37 cellular contexts compared by ENCODE assay signal in genomic region chr18:43341014-43341413, GRCh38.
"Had no signal": no experiment of that assay in that cellular context is flagged by ENCODE, and none has a peak within 500 bp of the region (broad histone marks: within the 10 kb centered on the region; RNA-seq: fewer than 3 reads in every experiment).

No MANE protein-coding gene starts in this region.

- H3K9me3 Mint-ChIP-seq: activated CD4-positive, alpha-beta T cell treated with anti-CD3 and anti-CD28 coated beads, Interleukin-2, amount 10 ng/mL, durations not matched to agents 24 days and 14 days; activated T-cell treated with anti-CD3 and anti-CD28 coated beads, Interleukin-2, amount 50 U/mL, for 4 hours had no signal

- H3K36me3 ChIP-seq: ascending aorta, cardiac muscle cell had no signal

- H3K27ac Mint-ChIP-seq: activated B cell treated with CpG ODN at 0.5 μM for 24 hours; activated CD4-positive, alpha-beta memory T cell treated with anti-CD3 and anti-CD28 coated beads for 36 hours; activated CD4-positive, alpha-beta T cell treated with anti-CD3 and anti-CD28 coated beads, Interleukin-2, amount 10 ng/mL, durations not matched to agents 24 days and 14 days; activated CD8-positive, alpha-beta T cell treated with anti-CD3 and anti-CD28 coated beads for 36 hours; activated naive CD4-positive, alpha-beta T cell treated with anti-CD3 and anti-CD28 coated beads, Interleukin-2, amount 10 ng/mL, durations not matched to agents 7 days and 5 days; activated naive CD8-positive, alpha-beta T cell; activated T-cell treated with anti-CD3 and anti-CD28 coated beads, Interleukin-2, amount 50 U/mL, for 72 hours; activated T-helper 1 cell treated with anti-CD3 and anti-CD28 coated beads, Interleukin-12 subunit alpha, Interleukin-12 subunit beta, Interleukin-2, Interleukin-4 antibody, amounts not matched to agents 30 ng/mL and 10 ng/mL and 1 ng/mL, durations not matched to agents 14 hours and 24 hours and 36 hours; activated T-helper 17 cell treated with anti-CD3 and anti-CD28 coated beads, Interleukin-2, amount 50 U/mL, for 72 hours; brain; T-helper 1 cell treated with Interleukin-12 subunit alpha and Interleukin-12 subunit beta and Interleukin-4 antibody, amounts not matched to agents 30 μg/mL and 1 μg/mL, for 36 hours; T-helper 2 cell treated with Interferon-gamma antibody and Interleukin-4, amounts not matched to agents 5 μg/mL and 100 μg/mL, for 36 hours had no signal

- H3K4me1 Mint-ChIP-seq: activated B cell treated with CpG ODN at 0.5 μM for 24 hours; activated CD4-positive, alpha-beta T cell treated with anti-CD3 and anti-CD28 coated beads, Interleukin-2, amount 10 ng/mL, durations not matched to agents 24 days and 14 days; activated naive CD4-positive, alpha-beta T cell treated with anti-CD3 and anti-CD28 coated beads, Interleukin-2, amount 10 ng/mL, durations not matched to agents 7 days and 5 days; activated naive CD4-positive, alpha-beta T cell treated with anti-CD3 and anti-CD28 coated beads, Interleukin-2, amount 50 U/mL, for 24 hours; activated T-helper 17 cell treated with anti-CD3 and anti-CD28 coated beads, Interleukin-2, amount 50 U/mL, for 72 hours; brain; central memory CD8-positive, alpha-beta T cell had no signal

- H3K4me3 Mint-ChIP-seq: activated B cell treated with CpG ODN at 0.5 μM for 24 hours; activated CD4-positive, alpha-beta memory T cell treated with anti-CD3 and anti-CD28 coated beads for 36 hours; activated CD4-positive, alpha-beta T cell treated with anti-CD3 and anti-CD28 coated beads, Interleukin-2, amount 10 ng/mL, durations not matched to agents 24 days and 14 days; activated CD8-positive, alpha-beta T cell treated with anti-CD3 and anti-CD28 coated beads for 36 hours; activated naive CD4-positive, alpha-beta T cell treated with anti-CD3 and anti-CD28 coated beads, Interleukin-2, amount 10 ng/mL, durations not matched to agents 7 days and 5 days; activated naive CD4-positive, alpha-beta T cell treated with anti-CD3 and anti-CD28 coated beads, Interleukin-2, amount 50 U/mL, for 24 hours; activated naive CD8-positive, alpha-beta T cell; activated T-cell treated with anti-CD3 and anti-CD28 coated beads, Interleukin-2, amount 50 U/mL, for 4 hours; activated T-cell treated with anti-CD3 and anti-CD28 coated beads, Interleukin-2, amount 50 U/mL, for 72 hours; activated T-helper 1 cell treated with anti-CD3 and anti-CD28 coated beads, Interleukin-12 subunit alpha, Interleukin-12 subunit beta, Interleukin-2, Interleukin-4 antibody, amounts not matched to agents 30 ng/mL and 10 ng/mL and 1 ng/mL, durations not matched to agents 14 hours and 24 hours and 36 hours; activated T-helper 17 cell treated with anti-CD3 and anti-CD28 coated beads, Interleukin-2, amount 50 U/mL, for 72 hours; brain; central memory CD8-positive, alpha-beta T cell; T-helper 1 cell treated with Interleukin-12 subunit alpha and Interleukin-12 subunit beta and Interleukin-4 antibody, amounts not matched to agents 30 μg/mL and 1 μg/mL, for 36 hours; T-helper 2 cell treated with Interferon-gamma antibody and Interleukin-4, amounts not matched to agents 5 μg/mL and 100 μg/mL, for 36 hours had no signal

- H3K27ac ChIP-seq: ascending aorta, cardiac muscle cell, VCaP had no signal

- FAIRE-seq: bronchial epithelial cell, TTC549 had no signal

- ATAC-seq: activated CD8-positive, alpha-beta T cell treated with anti-CD3 and anti-CD28 coated beads for 36 hours; activated T-cell treated with anti-CD3 and anti-CD28 coated beads, Interleukin-2, amount 50 U/mL, for 4 hours; activated T-cell treated with anti-CD3 and anti-CD28 coated beads, Interleukin-2, amount 50 U/mL, for 72 hours; activated T-helper 17 cell treated with anti-CD3 and anti-CD28 coated beads, Interleukin-2, amount 50 U/mL, for 72 hours had no signal

- H3K36me3 Mint-ChIP-seq: activated CD4-positive, alpha-beta memory T cell treated with anti-CD3 and anti-CD28 coated beads for 36 hours; activated naive CD4-positive, alpha-beta T cell treated with anti-CD3 and anti-CD28 coated beads, Interleukin-2, amount 10 ng/mL, durations not matched to agents 7 days and 5 days; activated naive CD4-positive, alpha-beta T cell treated with anti-CD3 and anti-CD28 coated beads, Interleukin-2, amount 50 U/mL, for 24 hours; activated naive CD8-positive, alpha-beta T cell; brain had no signal

- H3K27me3 ChIP-seq: ascending aorta, cardiac muscle cell had no signal

- H3K27me3 Mint-ChIP-seq: activated B cell treated with CpG ODN at 0.5 μM for 24 hours; activated CD4-positive, alpha-beta memory T cell treated with anti-CD3 and anti-CD28 coated beads for 36 hours; activated CD4-positive, alpha-beta T cell treated with anti-CD3 and anti-CD28 coated beads, Interleukin-2, amount 10 ng/mL, durations not matched to agents 24 days and 14 days; activated CD8-positive, alpha-beta T cell treated with anti-CD3 and anti-CD28 coated beads for 36 hours; activated naive CD4-positive, alpha-beta T cell treated with anti-CD3 and anti-CD28 coated beads, Interleukin-2, amount 10 ng/mL, durations not matched to agents 7 days and 5 days; activated naive CD4-positive, alpha-beta T cell treated with anti-CD3 and anti-CD28 coated beads, Interleukin-2, amount 50 U/mL, for 24 hours; activated naive CD8-positive, alpha-beta T cell; activated T-helper 17 cell treated with anti-CD3 and anti-CD28 coated beads, Interleukin-2, amount 50 U/mL, for 72 hours; central memory CD8-positive, alpha-beta T cell had no signal

- DNase-seq: activated B cell treated with CpG ODN at 0.5 μM for 24 hours; activated CD4-positive, alpha-beta memory T cell treated with anti-CD3 and anti-CD28 coated beads for 36 hours; activated CD4-positive, alpha-beta T cell treated with anti-CD3 and anti-CD28 coated beads for 4 hours; activated CD4-positive, alpha-beta T cell treated with anti-CD3 and anti-CD28 coated beads, Interleukin-2, amount 10 ng/mL, durations not matched to agents 24 days and 14 days; activated CD4-positive, alpha-beta T cell treated with anti-CD3 and anti-CD28 coated beads, Interleukin-2, amount 50 U/mL, for 1 hour; activated CD4-positive, alpha-beta T cell treated with anti-CD3 and anti-CD28 coated beads, Interleukin-2, amount 50 U/mL, for 4 hours; activated CD4-positive, CD25-positive, alpha-beta regulatory T cell treated with anti-CD3 and anti-CD28 coated beads, Interleukin-2, amount 50 U/mL, for 72 hours; activated CD8-positive, alpha-beta memory T cell treated with anti-CD3 and anti-CD28 coated beads, Interleukin-2, amount 50 U/mL, for 4 hours; activated CD8-positive, alpha-beta T cell treated with anti-CD3 and anti-CD28 coated beads for 36 hours; activated effector memory CD4-positive, alpha-beta T cell treated with anti-CD3 and anti-CD28 coated beads, Interleukin-2, amount 50 U/mL, for 16 hours; activated gamma-delta T cell treated with Interleukin-2 at 50 U/mL for 16 hours; activated naive CD4-positive, alpha-beta T cell treated with anti-CD3 and anti-CD28 coated beads, Interleukin-2, amount 10 ng/mL, durations not matched to agents 7 days and 5 days; activated naive CD4-positive, alpha-beta T cell treated with Interleukin-2 at 50 U/mL for 16 hours; activated T-cell treated with anti-CD3 and anti-CD28 coated beads for 4 hours; activated T-cell treated with anti-CD3 and anti-CD28 coated beads, Interleukin-2, amount 50 U/mL, for 1 hour; activated T-cell treated with anti-CD3 and anti-CD28 coated beads, Interleukin-2, amount 50 U/mL, for 4 hours; activated T-cell treated with anti-CD3 and anti-CD28 coated beads, Interleukin-2, amount 50 U/mL, for 72 hours; amygdala; anterior cingulate cortex; caudate nucleus; SW 1271; T-helper 1 cell; T-helper 2 cell; T-helper 9 cell had no signal

- H3K4me1 ChIP-seq: ascending aorta had no signal

- H3K4me3 ChIP-seq: ascending aorta, cardiac muscle cell had no signal
